Comparison of ENCODE assay signal across 11 cellular contexts in the genomic region with DNA sequence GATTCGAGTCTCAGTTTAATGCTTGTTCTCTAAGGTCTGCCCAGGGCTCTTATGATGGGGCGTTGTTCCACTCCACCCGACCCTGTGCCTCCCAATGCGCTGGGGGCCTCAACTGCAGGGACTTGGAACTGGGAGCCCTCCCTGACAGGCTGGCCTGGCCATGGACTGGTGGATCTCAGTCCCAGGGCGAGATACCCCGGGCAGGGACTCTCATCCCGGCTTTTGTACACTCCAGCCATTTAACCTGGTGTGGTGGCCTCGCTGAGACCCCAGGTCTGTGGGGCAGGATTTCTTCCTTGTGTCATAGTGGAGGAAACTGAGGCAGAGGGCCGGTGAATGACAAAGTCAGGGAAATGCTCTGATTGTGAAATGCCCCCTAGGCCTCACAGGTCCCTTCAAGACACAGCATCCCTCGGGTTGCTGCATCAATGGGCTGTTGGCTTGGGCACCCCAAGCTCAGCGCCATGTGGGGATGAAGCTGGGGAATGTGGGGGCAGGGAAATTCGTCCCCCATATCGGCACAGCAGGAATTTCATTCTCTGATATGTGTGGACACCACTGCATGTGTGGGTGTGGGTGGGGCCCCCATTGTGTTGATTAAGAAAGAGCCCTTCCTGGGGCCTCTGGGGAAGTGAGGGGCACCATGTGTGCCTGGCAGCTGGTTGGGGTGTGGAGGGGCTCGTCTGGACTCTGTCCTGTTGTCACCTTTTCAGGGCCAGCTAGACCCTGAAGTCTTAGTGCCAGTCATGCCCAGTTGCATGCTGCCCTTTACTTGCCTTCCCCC. TPM values are rescaled to one million over a fixed set of nuclear protein-coding genes. Genes with fewer than 3 reads are reported as not detected.
A peak's percentile ranks its signal among the peaks of the same experiment; 100 is the strongest.
DNase-seq lines count a peak whose midpoint lies in the region; ATAC-seq and TF ChIP-seq lines count a peak whose summit lies in the region.
"Had no signal": no experiment of that assay in that cellular context is flagged by ENCODE, and none has a peak within 500 bp of the region (broad histone marks: within the 10 kb centered on the region; RNA-seq: fewer than 3 reads in every experiment).

No MANE protein-coding gene starts in this region.

- no peak for DNase-seq in central memory CD8-positive, alpha-beta T cell (ENCODE audit: low spot score in 2 of 2)
- DNase-seq in neural progenitor cell (ENCODE audit: low spot score): no peak
- no peak for DNase-seq in KBM-7
- no peak for DNase-seq in GDM1 (lab: John Stamatoyannopoulos, UW)
- DNase-seq in NCI-H2107 treated with DMSO at 0.1 percent for 48 hours (lab: John Stamatoyannopoulos, UW; ENCODE audit: unreplicated experiment): no peak
- DNase-seq: Karpas-422 had no signal

- H2AFZ ChIP-seq in neural progenitor cell (replicated peaks): no peak overlapping the region

- H3K4me3 ChIP-seq in BLaER1 treated with 17β-estradiol and CSF1 and Interleukin-3, amounts not matched to agents 10 nM and 100 nM: no peak overlapping the region; a peak in 1 of 20 replicates
- no peak overlapping the region for H3K4me3 ChIP-seq in neural progenitor cell

- H3K27me3 Mint-ChIP-seq in IgD-negative memory B cell (peaks cover under 1% of the 10 kb centered on the region), neural progenitor cell (ENCODE audit: insufficient read depth, low read depth) (peaks cover 2% of the 10 kb centered on the region)
- no peaks in the 10 kb centered on the region for H3K27me3 Mint-ChIP-seq in central memory CD8-positive, alpha-beta T cell

- H3K9me3 ChIP-seq in BLaER1 treated with 17β-estradiol and CSF1 and Interleukin-3, amounts not matched to agents 10 nM and 100 nM (replicated peaks in 1 of 11): no peaks in the 10 kb centered on the region
- no peaks in the 10 kb centered on the region for H3K9me3 ChIP-seq in neural progenitor cell (ENCODE audit: low read depth)
- H3K9me3 ChIP-seq: right lobe of liver had no signal

- TF ChIP-seq CTCF in neural progenitor cell (IDR thresholded peaks at IDR 0.05): no peak

- in situ Hi-C loops in KBM-7 (cut with MboI; ENCODE audit: low pct_unique_long_range_greater_than_20kb, low sequenced_read_pairs): no loop called here

- peaks cover 2% of the 10 kb centered on the region for H3K36me3 Mint-ChIP-seq in IgD-negative memory B cell
- H3K36me3 Mint-ChIP-seq in central memory CD8-positive, alpha-beta T cell (ENCODE audit: insufficient read depth): no peaks in the 10 kb centered on the region
- no peaks in the 10 kb centered on the region for H3K36me3 Mint-ChIP-seq in neural progenitor cell

- H3F3A ChIP-seq in neural progenitor cell (ENCODE audit: low read depth): peaks cover 3% of the 10 kb centered on the region

- peak overlapping the region; percentile 84 to 99 (median 96); a peak in 16 of 22 replicates for H3K4me2 ChIP-seq in BLaER1 treated with 17β-estradiol and CSF1 and Interleukin-3, amounts not matched to agents 10 nM and 100 nM
- H3K4me2 ChIP-seq in neural progenitor cell: no peak overlapping the region

- H3K27ac ChIP-seq in BLaER1 treated with 17β-estradiol and CSF1 and Interleukin-3, amounts not matched to agents 10 nM and 100 nM: peak overlapping the region in 10 of 11 experiments; percentile 70 to 86 (median 84); a peak in 18 of 22 replicates
- H3K27ac ChIP-seq in neural progenitor cell: no peak overlapping the region

- H3K27ac Mint-ChIP-seq in IgD-negative memory B cell: peak overlapping the region in 1 of 3 donors; percentile 86
- H3K27ac Mint-ChIP-seq in central memory CD8-positive, alpha-beta T cell (ENCODE audit: low read depth): peak overlapping the region; percentile 38
- no peak overlapping the region for H3K27ac Mint-ChIP-seq in neural progenitor cell
- H3K27ac Mint-ChIP-seq: H9 had no signal

- no peaks in the 10 kb centered on the region for H3K79me2 ChIP-seq in neural progenitor cell (ENCODE audit: low read depth)

- no peaks in the 10 kb centered on the region for H3K27me3 ChIP-seq in BLaER1 treated with 17β-estradiol and CSF1 and Interleukin-3, amounts not matched to agents 10 nM and 100 nM
- peaks cover 20% of the 10 kb centered on the region for H3K27me3 ChIP-seq in neural progenitor cell
- H3K27me3 ChIP-seq: right lobe of liver had no signal

- H3K36me3 ChIP-seq in BLaER1 treated with 17β-estradiol and CSF1 and Interleukin-3, amounts not matched to agents 10 nM and 100 nM: no peaks in the 10 kb centered on the region
- H3K36me3 ChIP-seq in neural progenitor cell: no peaks in the 10 kb centered on the region
- H3K36me3 ChIP-seq: right lobe of liver had no signal

- H3K4me1 ChIP-seq in BLaER1 treated with 17β-estradiol and CSF1 and Interleukin-3, amounts not matched to agents 10 nM and 100 nM: peaks cover 14 to 23% (median 18%) of the 10 kb centered on the region in 10 experiments; a peak in 19 of 20 replicates
- H3K4me1 ChIP-seq in neural progenitor cell: no peaks in the 10 kb centered on the region
- H3K4me1 ChIP-seq: right lobe of liver had no signal

- H3K4me1 Mint-ChIP-seq in IgD-negative memory B cell (peaks cover 0 to 8% (median 3%) of the 10 kb centered on the region in 3 donors), neural progenitor cell (peaks cover 3% of the 10 kb centered on the region)
- no peaks in the 10 kb centered on the region for H3K4me1 Mint-ChIP-seq in central memory CD8-positive, alpha-beta T cell

- H4K20me1 ChIP-seq in BLaER1 treated with 17β-estradiol and CSF1 and Interleukin-3, amounts not matched to agents 10 nM and 100 nM: no peaks in the 10 kb centered on the region
- no peaks in the 10 kb centered on the region for H4K20me1 ChIP-seq in neural progenitor cell (ENCODE audit: low read depth)

- H3K4me3 Mint-ChIP-seq in IgD-negative memory B cell (peak overlapping the region in 3 of 4 donors; percentile 64 to 89 (median 83)), neural progenitor cell (peak overlapping the region; percentile 78)
- H3K4me3 Mint-ChIP-seq in central memory CD8-positive, alpha-beta T cell: peak overlapping the region; percentile 58

- ATAC-seq in central memory CD8-positive, alpha-beta T cell (replicated peaks; ENCODE audit: extremely low read depth, poor library complexity, severe bottlenecking): no peak
- no peak for ATAC-seq in GM21723 (IDR thresholded peaks at IDR 0.05; ENCODE audit: unreplicated experiment)

- peaks cover 0 to 1% (median 0%) of the 10 kb centered on the region in 3 donors for H3K9me3 Mint-ChIP-seq in IgD-negative memory B cell
- H3K9me3 Mint-ChIP-seq in central memory CD8-positive, alpha-beta T cell: no peaks in the 10 kb centered on the region
- H3K9me3 Mint-ChIP-seq in neural progenitor cell: no peaks in the 10 kb centered on the region

- peak overlapping the region in 7 of 11 experiments; percentile 80 to 90 (median 86); a peak in 7 of 22 replicates for H3K9ac ChIP-seq in BLaER1 treated with 17β-estradiol and CSF1 and Interleukin-3, amounts not matched to agents 10 nM and 100 nM
- H3K9ac ChIP-seq in neural progenitor cell: no peak overlapping the region

RNA-seq across cellular contexts. Expression of gene ZNF678, which starts 19.9 kb away (rescaled TPM):
- polyA plus RNA-seq in IgD-negative memory B cell: 9.3 TPM
- total RNA-seq in neural progenitor cell (ENCODE audit: low replicate concordance): 46.8 and 63.8 TPM in 2 replicates
